Comparison of ENCODE assay signal across 35 cellular contexts in the genomic region with DNA sequence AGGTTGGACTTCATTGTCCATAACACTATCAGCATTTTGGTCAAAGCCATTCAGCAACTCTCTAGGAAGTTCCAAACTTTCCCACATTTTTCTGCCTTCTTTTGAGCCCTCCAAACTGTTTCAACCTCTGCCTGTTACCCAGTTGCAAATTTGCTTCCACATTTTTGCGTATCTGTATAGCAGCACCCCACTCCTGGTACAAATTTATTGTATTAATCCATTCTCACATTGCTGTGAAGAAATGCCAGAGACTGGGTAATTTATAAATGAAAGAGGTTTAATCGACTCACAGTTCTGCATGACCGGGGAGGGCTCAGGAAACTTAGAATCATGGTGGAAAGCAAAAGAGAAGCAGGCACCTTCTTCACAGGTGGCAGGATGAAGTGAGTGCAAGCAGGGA.
DNase-seq lines count a peak whose midpoint lies in the region; ATAC-seq, FAIRE-seq and TF ChIP-seq lines count a peak whose summit lies in the region.
"Had no signal": no experiment of that assay in that cellular context is flagged by ENCODE, and none has a peak within 500 bp of the region (broad histone marks: within the 10 kb centered on the region; RNA-seq: fewer than 3 reads in every experiment).

No MANE protein-coding gene starts in this region.

- no peak for TF ChIP-seq EP300 in K562 (IDR thresholded peaks at IDR 0.05; ENCODE audit: low read length)

- no peak overlapping the region for H3K9ac ChIP-seq in K562 (ENCODE audit: insufficient read depth in 1 of 2, low read depth in 2 of 2, low read length in 2 of 2)
- no peak overlapping the region for H3K9ac ChIP-seq in endodermal cell (ENCODE audit: extremely low read depth, low read length, poor library complexity, severe bottlenecking)
- H3K9ac ChIP-seq: BLaER1; BLaER1 treated with 17β-estradiol and CSF1 and Interleukin-3, amounts not matched to agents 10 nM and 100 nM had no signal

- BruUV-seq in K562 (replicated peaks; lab: Mats Ljungman, UMichigan) = no TSS peak

- peaks cover 2% of the 10 kb centered on the region for H3K36me3 Mint-ChIP-seq in endodermal cell (ENCODE audit: low read depth)
- H3K36me3 Mint-ChIP-seq: CD14-positive monocyte; CD4-positive, alpha-beta memory T cell; CD4-positive, CD25-positive, alpha-beta regulatory T cell had no signal

- H3K27ac ChIP-seq in HEK293 (ENCODE audit: extremely low read depth, low read depth, low read length) (no peak overlapping the region), K562 (ENCODE audit: extremely low read depth, low read depth, low read length) (no peak overlapping the region), endodermal cell (ENCODE audit: low read depth, low read length) (no peak overlapping the region), hepatocyte (no peak overlapping the region)
- H3K27ac ChIP-seq: 22Rv1; A549; BLaER1; BLaER1 treated with 17β-estradiol and CSF1 and Interleukin-3, amounts not matched to agents 10 nM and 100 nM; C4-2B had no signal

- H3K9me3 Mint-ChIP-seq in endodermal cell = peaks cover 33% of the 10 kb centered on the region

- in situ Hi-C loops in K562 (cut with MboI) = no loop called here

- H2AFZ ChIP-seq in K562 (ENCODE audit: low read depth, low read length) (no peak overlapping the region), hepatocyte (no peak overlapping the region)

- DNase-seq in K562 (ENCODE audit: extremely low read depth in 1 of 4, low spot score in 3 of 4) (no peak), endodermal cell (no peak), NCI-H69 (lab: John Stamatoyannopoulos, UW) (no peak), hepatocyte (ENCODE audit: low spot score) (no peak), cardiac septum (ENCODE audit: low spot score) (no peak)
- DNase-seq: 8988T; ACHN; AML-193; BE2C; C1 segment of cervical spinal cord; Caco-2; Calu3; CD4-positive, alpha-beta memory T cell; CD4-positive, alpha-beta T cell; CD4-positive, CD25-positive, alpha-beta regulatory T cell; CD8-positive, alpha-beta memory T cell; CD8-positive, alpha-beta T cell; COR-L47; DMS 273 treated with DMSO at 0.1 percent for 48 hours; DMS153; DMS53; DMS79; DMS79 treated with DMSO at 0.1 percent for 48 hours; DND-41; EL had no signal

- POLR2A ChIA-PET in HEK293 (lab: Yijun Ruan, JAX) (no interaction called here), K562 (lab: Yijun Ruan, JAX) (no interaction called here)

- no peak for ATAC-seq in K562
- ATAC-seq: A549; CD8-positive, alpha-beta T cell had no signal

- H3K4me1 Mint-ChIP-seq in endodermal cell = no peaks in the 10 kb centered on the region
- H3K4me1 Mint-ChIP-seq: B cell; CD4-positive, alpha-beta memory T cell; CD8-positive, alpha-beta memory T cell had no signal

- TF ChIP-seq CTCF in HEK293 (tag by site-specific recombination; IDR thresholded peaks at IDR 0.05) (no peak), K562 (IDR thresholded peaks at IDR 0.05 in 2 of 3, conservative IDR thresholded peaks at IDR 0.05 in 1 of 3; ENCODE audit: insufficient read depth in 2 of 3, low read depth in 1 of 3, low read length in 3 of 3) (no peak), endodermal cell (conservative IDR thresholded peaks at IDR 0.05) (no peak), hepatocyte (IDR thresholded peaks at IDR 0.05; ENCODE audit: poor library complexity) (no peak)

- TF ChIP-seq POLR2A in K562 (conservative IDR thresholded peaks at IDR 0.05) = no peak

- 4% methylated on average over 3 of the region's 3 CpGs for WGBS in K562 (ENCODE audit: insufficient coverage, low coverage, missing lambda C conversion rate)
- WGBS in endodermal cell (ENCODE audit: insufficient coverage in 1 of 2, insufficient read length in 1 of 2), 2 experiments = 90 to 100% methylated on average over 2 to 3 of the region's 3 CpGs
- WGBS in hepatocyte (ENCODE audit: low lambda C conversion rate, missing lambda C conversion rate) = 93% methylated on average over 3 of the region's 3 CpGs

- intact Hi-C loops in K562 (cut with micrococcal nuclease) (no loop called here), cardiac septum (cut with DNase I) (loop anchor here (10.0 kb wide), 1 partner anchor 93 kb away; no protein-coding TSS in a partner anchor)

- no peak overlapping the region for H3K4me3 Mint-ChIP-seq in endodermal cell
- H3K4me3 Mint-ChIP-seq: B cell; CD14-positive monocyte; CD4-positive, alpha-beta memory T cell; CD4-positive, alpha-beta T cell; CD4-positive, CD25-positive, alpha-beta regulatory T cell; CD8-positive, alpha-beta memory T cell; CD8-positive, alpha-beta T cell had no signal

- H3K9me3 ChIP-seq in HEK293 (ENCODE audit: control insufficient read depth, insufficient read depth, low read depth, low read length) (0 out of 2 replicates have a peak, but pooled peaks cover 2% of the 10 kb centered on the region), K562 (replicated peaks; ENCODE audit: control insufficient read depth, insufficient read depth, low read depth, low read length) (no peaks in the 10 kb centered on the region; the same call in 1 of the 2 replicates), endodermal cell (ENCODE audit: control insufficient read depth, low read length) (peaks cover 29% of the 10 kb centered on the region), hepatocyte (ENCODE audit: low read depth) (no peaks in the 10 kb centered on the region)
- H3K9me3 ChIP-seq: BE2C had no signal

- FAIRE-seq in K562 (lab: Jason Lieb, UNC) = no peak
- FAIRE-seq: A204.1, A549, D721Med had no signal

- no peak overlapping the region for H3K4me3 ChIP-seq in HEK293 (ENCODE audit: low read depth, low read length)
- H3K4me3 ChIP-seq in K562 = no peak overlapping the region
- H3K4me3 ChIP-seq in endodermal cell (ENCODE audit: low read length) = peak overlapping the region; percentile 11
- no peak overlapping the region for H3K4me3 ChIP-seq in hepatocyte
- H3K4me3 ChIP-seq: A549; BLaER1 treated with 17β-estradiol and CSF1 and Interleukin-3, amounts not matched to agents 10 nM and 100 nM had no signal

- no peak overlapping the region for H3K4me2 ChIP-seq in K562 (ENCODE audit: insufficient read depth, low read length)
- no peak overlapping the region for H3K4me2 ChIP-seq in hepatocyte
- H3K4me2 ChIP-seq: A549; BLaER1; BLaER1 treated with 17β-estradiol and CSF1 and Interleukin-3, amounts not matched to agents 10 nM and 100 nM had no signal

- H4K20me1 ChIP-seq in K562 (replicated peaks; ENCODE audit: control insufficient read depth, insufficient read depth, low read length) (no peaks in the 10 kb centered on the region), hepatocyte (ENCODE audit: insufficient read depth, poor library complexity, severe bottlenecking) (no peaks in the 10 kb centered on the region)
- H4K20me1 ChIP-seq: BLaER1; BLaER1 treated with 17β-estradiol and CSF1 and Interleukin-3, amounts not matched to agents 10 nM and 100 nM had no signal

- H3K9me2 ChIP-seq in hepatocyte (replicated peaks; ENCODE audit: insufficient read depth) = no peaks in the 10 kb centered on the region

- TF ChIP-seq RAD21 in K562 (CRISPR knock-in tag; conservative IDR thresholded peaks at IDR 0.05 in 1 of 2, IDR thresholded peaks at IDR 0.05 in 1 of 2) = no peak

- no peaks in the 10 kb centered on the region for H3K79me2 ChIP-seq in K562 (ENCODE audit: control insufficient read depth, insufficient read depth, low read length)
- no peaks in the 10 kb centered on the region for H3K79me2 ChIP-seq in hepatocyte

- H3K36me3 ChIP-seq in HEK293 (ENCODE audit: control insufficient read depth in 2 of 2, insufficient read depth in 1 of 2, low read length in 2 of 2) (no peaks in the 10 kb centered on the region), K562 (ENCODE audit: control insufficient read depth, insufficient read depth, low read length) (no peaks in the 10 kb centered on the region), endodermal cell (ENCODE audit: control insufficient read depth, insufficient read depth, low read length) (no peaks in the 10 kb centered on the region), hepatocyte (replicated peaks; ENCODE audit: insufficient read depth, low read depth) (no peaks in the 10 kb centered on the region)
- H3K36me3 ChIP-seq: BE2C had no signal

- H3K27ac Mint-ChIP-seq in endodermal cell = no peak overlapping the region
- H3K27ac Mint-ChIP-seq: B cell; CD14-positive monocyte; CD4-positive, alpha-beta memory T cell; CD4-positive, alpha-beta T cell; CD4-positive, CD25-positive, alpha-beta regulatory T cell; CD8-positive, alpha-beta memory T cell; CD8-positive, alpha-beta T cell had no signal

- CTCF ChIA-PET in HEK293 (lab: Yijun Ruan, JAX) = no interaction called here
- CTCF ChIA-PET in K562 (lab: Yijun Ruan, JAX; ENCODE audit: low intra/inter-chr PET ratio) = no interaction called here

- H3K27me3 Mint-ChIP-seq in endodermal cell (ENCODE audit: insufficient read depth) = no peaks in the 10 kb centered on the region
- H3K27me3 Mint-ChIP-seq: B cell; CD4-positive, alpha-beta memory T cell; CD4-positive, alpha-beta T cell; CD4-positive, CD25-positive, alpha-beta regulatory T cell; CD8-positive, alpha-beta memory T cell had no signal

- H3K9me1 ChIP-seq in K562 (ENCODE audit: control insufficient read depth, insufficient read depth, low read length) = no peaks in the 10 kb centered on the region

- H3K27me3 ChIP-seq in K562 (ENCODE audit: control insufficient read depth in 2 of 2, insufficient read depth in 2 of 2, low read length in 2 of 2) = no peaks in the 10 kb centered on the region
- H3K27me3 ChIP-seq in endodermal cell (ENCODE audit: control insufficient read depth, insufficient read depth, low read length, poor library complexity, severe bottlenecking) = no peaks in the 10 kb centered on the region
- no peaks in the 10 kb centered on the region for H3K27me3 ChIP-seq in hepatocyte
- H3K27me3 ChIP-seq: BE2C; BLaER1; BLaER1 treated with 17β-estradiol and CSF1 and Interleukin-3, amounts not matched to agents 10 nM and 100 nM had no signal

- H3K4me1 ChIP-seq in HEK293 (ENCODE audit: control insufficient read depth, insufficient read depth, low read length) (peaks cover 5% of the 10 kb centered on the region; the same call in 1 of the 2 replicates), K562 (replicated peaks in 1 of 2; ENCODE audit: control insufficient read depth in 2 of 2, insufficient read depth in 2 of 2, low read length in 2 of 2) (no peaks in the 10 kb centered on the region; a peak in 1 of 5 replicates), endodermal cell (ENCODE audit: control insufficient read depth, insufficient read depth, low read length) (no peaks in the 10 kb centered on the region), hepatocyte (ENCODE audit: insufficient read depth) (peaks cover 3% of the 10 kb centered on the region)
- H3K4me1 ChIP-seq: A549, BE2C, Caco-2 had no signal

TF ChIP-seq in HEK293, 187 proteins besides CTCF, POLR2A, EP300 and RAD21 (continues in another document):
- TF ChIP-seq ZNF214 (tag by site-specific recombination; IDR thresholded peaks at IDR 0.05; ENCODE audit: borderline replicate concordance) (no peak), ZNF132 (tag by site-specific recombination; IDR thresholded peaks at IDR 0.05; ENCODE audit: borderline replicate concordance) (no peak), KLF1 (tag by site-specific recombination; IDR thresholded peaks at IDR 0.05) (no peak)

TF ChIP-seq in K562, 482 proteins besides CTCF, POLR2A, EP300 and RAD21 (continues in another document):
- no peak for TF ChIP-seq SRF (CRISPR knock-in tag; IDR thresholded peaks at IDR 0.05)
- TF ChIP-seq EGR1 (conservative IDR thresholded peaks at IDR 0.05) = no peak
- peak; percentile 98 for TF ChIP-seq ZNF707 (CRISPR knock-in tag; conservative IDR thresholded peaks at IDR 0.05)
- TF ChIP-seq RBBP5 (IDR thresholded peaks at IDR 0.05; ENCODE audit: borderline replicate concordance, insufficient read depth, low read length, poor library complexity, severe bottlenecking) = no peak
